18 cellular contexts compared by ENCODE assay signal in the genomic region with DNA sequence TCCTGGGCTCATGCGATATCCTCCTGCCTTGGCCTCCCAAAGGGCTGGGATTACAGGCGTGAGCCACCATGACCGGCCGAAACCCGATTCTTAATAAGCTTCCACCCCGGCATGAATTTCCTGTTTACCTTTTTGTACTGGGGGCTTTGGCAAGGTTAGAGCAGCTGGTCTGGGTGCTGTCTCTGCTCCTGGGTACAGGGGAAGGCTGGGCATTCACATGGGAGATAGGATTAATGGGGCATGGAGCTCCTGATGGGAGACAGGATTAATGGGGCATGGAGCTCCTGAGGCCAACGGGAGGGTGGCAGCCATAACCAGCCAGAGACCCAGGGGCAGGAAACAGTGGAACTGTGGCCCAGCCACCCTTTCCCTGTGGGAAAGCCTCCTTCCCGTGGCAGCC.
A peak's percentile ranks its signal among the peaks of the same experiment; 100 is the strongest.
DNase-seq lines count a peak whose midpoint lies in the region; ATAC-seq lines count a peak whose summit lies in the region.
"Had no signal": no experiment of that assay in that cellular context is flagged by ENCODE, and none has a peak within 500 bp of the region (broad histone marks: within the 10 kb centered on the region; RNA-seq: fewer than 3 reads in every experiment).

No MANE protein-coding gene starts in this region.

- H3K4me2 ChIP-seq in mesenchymal stem cell (ENCODE audit: low read length, poor library complexity, severe bottlenecking), result peak overlapping the region; percentile 38
- H3K4me2 ChIP-seq: PC-9, smooth muscle cell had no signal

- H2AFZ ChIP-seq in mesenchymal stem cell (ENCODE audit: low read depth, low read length), result no peak overlapping the region
- H2AFZ ChIP-seq: PC-9 had no signal

- H2BK12ac ChIP-seq in mesenchymal stem cell (ENCODE audit: low read length in 2 of 2), result no peak overlapping the region

- H2BK15ac ChIP-seq in mesenchymal stem cell (ENCODE audit: low read depth, poor library complexity, severe bottlenecking), result no peak overlapping the region

- no peak overlapping the region for H4K91ac ChIP-seq in mesenchymal stem cell (ENCODE audit: low read length)

- no peak overlapping the region for H3K18ac ChIP-seq in mesenchymal stem cell (ENCODE audit: low read depth in 1 of 2, low read length in 2 of 2)

- peaks cover 0 to 8% of the 10 kb centered on the region in 2 experiments for H3K36me3 ChIP-seq in mesenchymal stem cell (ENCODE audit: control insufficient read depth in 1 of 2, insufficient read depth in 2 of 2, low read depth in 1 of 2, low read length in 2 of 2)
- H3K36me3 ChIP-seq: gastroesophageal sphincter had no signal

- H3K9ac ChIP-seq in mesenchymal stem cell (ENCODE audit: low read length), result no peak overlapping the region

- peaks cover 2% of the 10 kb centered on the region for H3K27me3 Mint-ChIP-seq in activated CD8-positive, alpha-beta memory T cell treated with anti-CD3 and anti-CD28 coated beads, Interleukin-2, amount 10 ng/mL, durations not matched to agents 7 days and 5 days
- H3K27me3 Mint-ChIP-seq: activated CD4-positive, alpha-beta memory T cell treated with anti-CD3 and anti-CD28 coated beads, Interleukin-2, amount 10 ng/mL, durations not matched to agents 7 days and 5 days; stimulated activated memory B cell treated with anti-CD40 and anti-IgM and Interleukin-4, amounts not matched to agents 10 μg/mL and 1 μg/mL and 100 μg/mL, for 72 hours had no signal

- H3K27ac ChIP-seq in mesenchymal stem cell (ENCODE audit: low read length, poor library complexity, severe bottlenecking) (peak overlapping the region; percentile 100), substantia nigra (ENCODE audit: low read depth, low read length, poor library complexity, severe bottlenecking) (peak overlapping the region; percentile 17), caudate nucleus (ENCODE audit: low read depth, low read length) (no peak overlapping the region)
- H3K27ac ChIP-seq: gastroesophageal sphincter, PC-9 had no signal

- H3K79me1 ChIP-seq in mesenchymal stem cell (replicated peaks; ENCODE audit: low read length, poor library complexity, severe bottlenecking), result peaks cover 18% of the 10 kb centered on the region

- no peaks in the 10 kb centered on the region for H3K9me3 Mint-ChIP-seq in activated CD8-positive, alpha-beta memory T cell treated with anti-CD3 and anti-CD28 coated beads, Interleukin-2, amount 10 ng/mL, durations not matched to agents 7 days and 5 days (ENCODE audit: low read depth)
- H3K9me3 Mint-ChIP-seq: activated CD4-positive, alpha-beta memory T cell treated with anti-CD3 and anti-CD28 coated beads, Interleukin-2, amount 10 ng/mL, durations not matched to agents 7 days and 5 days; activated T-helper 1 cell treated with anti-CD3 and anti-CD28 coated beads, Interleukin-12 subunit alpha, Interleukin-12 subunit beta, Interleukin-2, Interleukin-4 antibody, amounts not matched to agents 30 ng/mL and 10 ng/mL and 1 ng/mL, durations not matched to agents 14 hours and 24 hours and 36 hours; CD8-positive, alpha-beta memory T cell; neural crest cell; stimulated activated memory B cell treated with anti-CD40 and anti-IgM and Interleukin-4, amounts not matched to agents 10 μg/mL and 1 μg/mL and 100 μg/mL, for 72 hours had no signal

- H2BK120ac ChIP-seq in mesenchymal stem cell (ENCODE audit: low read depth, low read length), result no peak overlapping the region

- CTCF ChIA-PET in activated CD8-positive, alpha-beta memory T cell treated with anti-CD3 and anti-CD28 coated beads, Interleukin-2, amount 10 ng/mL, durations not matched to agents 7 days and 5 days (lab: Charles Lee), result no interaction called here

- peaks cover 0 to 15% of the 10 kb centered on the region in 2 experiments for H3K27me3 ChIP-seq in mesenchymal stem cell (ENCODE audit: control insufficient read depth in 1 of 2, insufficient read depth in 1 of 2, low read length in 2 of 2)

- no peaks in the 10 kb centered on the region for H3K4me1 Mint-ChIP-seq in activated CD8-positive, alpha-beta memory T cell treated with anti-CD3 and anti-CD28 coated beads, Interleukin-2, amount 10 ng/mL, durations not matched to agents 7 days and 5 days
- H3K4me1 Mint-ChIP-seq: activated CD4-positive, alpha-beta memory T cell treated with anti-CD3 and anti-CD28 coated beads, Interleukin-2, amount 10 ng/mL, durations not matched to agents 7 days and 5 days; CD8-positive, alpha-beta memory T cell; neural crest cell; stimulated activated memory B cell treated with anti-CD40 and anti-IgM and Interleukin-4, amounts not matched to agents 10 μg/mL and 1 μg/mL and 100 μg/mL, for 72 hours had no signal

- no peak overlapping the region for H3K23ac ChIP-seq in mesenchymal stem cell (ENCODE audit: low read length in 2 of 2)

- H3K14ac ChIP-seq in mesenchymal stem cell (ENCODE audit: low read length in 2 of 2), result no peak overlapping the region

- peak overlapping the region; percentile 94 for H2AK5ac ChIP-seq in mesenchymal stem cell (ENCODE audit: low read length, severe bottlenecking)

- WGBS in mesenchymal stem cell, result 93% methylated on average over 8 of the region's 8 CpGs

- H3K4me1 ChIP-seq in mesenchymal stem cell (ENCODE audit: control insufficient read depth, insufficient read depth, low read depth, low read length), result peaks cover 44% of the 10 kb centered on the region

- no peak overlapping the region for H4K8ac ChIP-seq in mesenchymal stem cell (ENCODE audit: low read length)

- H3K9me3 ChIP-seq in mesenchymal stem cell (ENCODE audit: control insufficient read depth, low read length), result no peaks in the 10 kb centered on the region
- H3K9me3 ChIP-seq: gastroesophageal sphincter had no signal

- H3K4me3 Mint-ChIP-seq in activated CD8-positive, alpha-beta memory T cell treated with anti-CD3 and anti-CD28 coated beads, Interleukin-2, amount 10 ng/mL, durations not matched to agents 7 days and 5 days, result no peak overlapping the region
- H3K4me3 Mint-ChIP-seq: activated CD4-positive, alpha-beta memory T cell treated with anti-CD3 and anti-CD28 coated beads, Interleukin-2, amount 10 ng/mL, durations not matched to agents 7 days and 5 days; activated T-helper 1 cell treated with anti-CD3 and anti-CD28 coated beads, Interleukin-12 subunit alpha, Interleukin-12 subunit beta, Interleukin-2, Interleukin-4 antibody, amounts not matched to agents 30 ng/mL and 10 ng/mL and 1 ng/mL, durations not matched to agents 14 hours and 24 hours and 36 hours; CD8-positive, alpha-beta memory T cell; neural crest cell; stimulated activated memory B cell treated with anti-CD40 and anti-IgM and Interleukin-4, amounts not matched to agents 10 μg/mL and 1 μg/mL and 100 μg/mL, for 72 hours had no signal

- no peak overlapping the region for H3K4me3 ChIP-seq in mesenchymal stem cell (ENCODE audit: insufficient read depth in 1 of 2, low read depth in 1 of 2, low read length in 2 of 2)
- H3K4me3 ChIP-seq: gastroesophageal sphincter, PC-9, smooth muscle cell had no signal

- H3K36me3 Mint-ChIP-seq in activated CD8-positive, alpha-beta memory T cell treated with anti-CD3 and anti-CD28 coated beads, Interleukin-2, amount 10 ng/mL, durations not matched to agents 7 days and 5 days, result no peaks in the 10 kb centered on the region
- H3K36me3 Mint-ChIP-seq: CD8-positive, alpha-beta memory T cell had no signal

- H3K27ac Mint-ChIP-seq in activated CD8-positive, alpha-beta memory T cell treated with anti-CD3 and anti-CD28 coated beads, Interleukin-2, amount 10 ng/mL, durations not matched to agents 7 days and 5 days, result no peak overlapping the region
- H3K27ac Mint-ChIP-seq: activated CD4-positive, alpha-beta memory T cell treated with anti-CD3 and anti-CD28 coated beads, Interleukin-2, amount 10 ng/mL, durations not matched to agents 7 days and 5 days; activated T-helper 1 cell treated with anti-CD3 and anti-CD28 coated beads, Interleukin-12 subunit alpha, Interleukin-12 subunit beta, Interleukin-2, Interleukin-4 antibody, amounts not matched to agents 30 ng/mL and 10 ng/mL and 1 ng/mL, durations not matched to agents 14 hours and 24 hours and 36 hours; CD8-positive, alpha-beta memory T cell; stimulated activated memory B cell treated with anti-CD40 and anti-IgM and Interleukin-4, amounts not matched to agents 10 μg/mL and 1 μg/mL and 100 μg/mL, for 72 hours had no signal

- peak overlapping the region; percentile 98 for H2BK5ac ChIP-seq in mesenchymal stem cell (ENCODE audit: low read depth, low read length, poor library complexity, severe bottlenecking)

- no peak overlapping the region for H3K4ac ChIP-seq in mesenchymal stem cell (ENCODE audit: low read depth in 1 of 2, low read length in 2 of 2)

- ATAC-seq in activated CD8-positive, alpha-beta memory T cell treated with anti-CD3 and anti-CD28 coated beads, Interleukin-2, amount 10 ng/mL, durations not matched to agents 7 days and 5 days, result no peak
- ATAC-seq: gastroesophageal sphincter; stimulated activated memory B cell treated with anti-CD40 and anti-IgM and Interleukin-4, amounts not matched to agents 10 μg/mL and 1 μg/mL and 100 μg/mL, for 72 hours had no signal

- DNase-seq in NCI-H82 (lab: John Stamatoyannopoulos, UW) (peak; percentile 7), NCI-H82 treated with DMSO at 0.1 percent for 48 hours (lab: John Stamatoyannopoulos, UW; ENCODE audit: unreplicated experiment) (no peak), NCI-H526 (lab: John Stamatoyannopoulos, UW) (peak; percentile 88 to 93), mesenchymal stem cell (no peak), substantia nigra (lab: John Stamatoyannopoulos, UW) (no peak), caudate nucleus (lab: John Stamatoyannopoulos, UW) (no peak), NCI-H2107 (lab: John Stamatoyannopoulos, UW) (no peak)
- no peak for DNase-seq in activated CD8-positive, alpha-beta memory T cell treated with anti-CD3 and anti-CD28 coated beads, Interleukin-2, amount 10 ng/mL, durations not matched to agents 7 days and 5 days
- DNase-seq: ACHN; activated CD4-positive, alpha-beta memory T cell treated with anti-CD3 and anti-CD28 coated beads, Interleukin-2, amount 10 ng/mL, durations not matched to agents 7 days and 5 days; CD8-positive, alpha-beta memory T cell; mammary epithelial cell; PC-9 had no signal

Comparison
In these comparisons a context has a peak if more than half of its experiments do, and no peak if none do; other contexts are left out.
1. DNase-seq: peak in NCI-H82 (single experiment) and NCI-H526 (2 of 2); none in NCI-H82 treated with DMSO at 0.1 percent for 48 hours (single experiment), mesenchymal stem cell (single experiment), substantia nigra (0 of 49), caudate nucleus (0 of 61), NCI-H2107 (single experiment) and activated CD8-positive, alpha-beta memory T cell treated with anti-CD3 and anti-CD28 coated beads, Interleukin-2, amount 10 ng/mL, durations not matched to agents 7 days and 5 days (single experiment).